8 cellular contexts compared by ENCODE assay signal in genomic region chr1:166876540-166876838, GRCh38. TPM values are rescaled to one million over a fixed set of nuclear protein-coding genes. Genes with fewer than 3 reads are reported as not detected.
DNase-seq lines count a peak whose midpoint lies in the region; ATAC-seq, FAIRE-seq and TF ChIP-seq lines count a peak whose summit lies in the region.

No MANE protein-coding gene starts in this region.

- H2AFZ ChIP-seq in PC-3 (ENCODE audit: low read length): peak overlapping the region; percentile 86

- POLR2A ChIA-PET in A549 (lab: Yijun Ruan, JAX) (interaction anchor here (1.1 to 2.0 kb wide), 5 partner anchors 11 to 344 kb away, joined by 3 to 30 read pairs (median 5); partner anchors contain the start of genes POGK and POU2F1), PC-3 (lab: Charles Lee; ENCODE audit: unreplicated experiment) (interaction anchor here (0.6 to 1.0 kb wide), 3 partner anchors 37 to 1171 kb away, joined by 3 to 13 read pairs (median 4); partner anchors contain the start of gene POGK)

- TF ChIP-seq RAD21 in A549 (conservative IDR thresholded peaks at IDR 0.05 in 1 of 2, IDR thresholded peaks at IDR 0.05 in 1 of 2): no peak

- peak overlapping the region in 1 of 2 experiments; percentile 50; a peak in 1 of 6 replicates for H3K27ac ChIP-seq in A549
- no peak overlapping the region for H3K27ac ChIP-seq in PC-3 (ENCODE audit: low read length)
- peak overlapping the region; percentile 38 for H3K27ac ChIP-seq in substantia nigra (ENCODE audit: low read depth, low read length, poor library complexity, severe bottlenecking)

- H3K9ac ChIP-seq in PC-3 (ENCODE audit: low read length): peak overlapping the region; percentile 29; the same call in 1 of the 2 replicates

- peaks cover 11% of the 10 kb centered on the region; the same call in 2 of the 3 replicates for H3K4me1 ChIP-seq in A549
- 0 out of 2 replicates have a peak, but pooled peaks cover 23% of the 10 kb centered on the region for H3K4me1 ChIP-seq in PC-3 (ENCODE audit: insufficient read depth, low read length)

- peaks cover 42% of the 10 kb centered on the region for H3K79me2 ChIP-seq in PC-3 (ENCODE audit: low read length)

- no peak for TF ChIP-seq EP300 in A549 (IDR thresholded peaks at IDR 0.05)

- FAIRE-seq in A549 (lab: Jason Lieb, UNC): no peak

- TF ChIP-seq POLR2A in A549 (IDR thresholded peaks at IDR 0.05; ENCODE audit: low read length): no peak

- H3K27me3 ChIP-seq in PC-3 (ENCODE audit: low read length): no peaks in the 10 kb centered on the region

- BruUV-seq in PC-3 (replicated peaks; lab: Mats Ljungman, UMichigan): no TSS peak

- peaks cover 16% of the 10 kb centered on the region; the same call in 1 of the 2 replicates for H4K20me1 ChIP-seq in PC-3 (ENCODE audit: low read length)

- H3K4me3 ChIP-seq in A549: peak overlapping the region; percentile 38
- H3K4me3 ChIP-seq in PC-3 (ENCODE audit: low read length): peak overlapping the region; percentile 73
- peak overlapping the region; percentile 62 for H3K4me3 ChIP-seq in fibroblast of the aortic adventitia (ENCODE audit: low read depth, low read length)

- intact Hi-C loops in PC-3 (cut with micrococcal nuclease): loop anchor here (2.0 kb wide), 2 partner anchors 34 to 346 kb away; no protein-coding TSS in a partner anchor
- intact Hi-C loops in left colon (cut with DNase I, micrococcal nuclease): no loop called here

- H3K4me2 ChIP-seq in A549 (peak overlapping the region; percentile 81), PC-3 (ENCODE audit: low read length) (peak overlapping the region; percentile 87)

- no peaks in the 10 kb centered on the region for H3K9me2 ChIP-seq in PC-3 (replicated peaks; ENCODE audit: low read length)

- TF ChIP-seq CTCF in A549 (IDR thresholded peaks at IDR 0.05): no peak
- peak; percentile 38; the same call in 1 of the 2 replicates for TF ChIP-seq CTCF in PC-3 (conservative IDR thresholded peaks at IDR 0.05; ENCODE audit: low read depth, low read length)
- no peak for TF ChIP-seq CTCF in fibroblast of the aortic adventitia (IDR thresholded peaks at IDR 0.05; ENCODE audit: insufficient read depth, low read length)

- DNase-seq in A549 (ENCODE audit: low read depth in 1 of 2, low spot score in 1 of 2) (no peak), PC-3 (no peak), fibroblast of the aortic adventitia (ENCODE audit: low read depth) (no peak), substantia nigra (lab: John Stamatoyannopoulos, UW) (no peak), left colon (no peak), DMS 273 (lab: John Stamatoyannopoulos, UW; ENCODE audit: unreplicated experiment) (no peak)

- no peaks in the 10 kb centered on the region for H3K9me3 ChIP-seq in A549
- H3K9me3 ChIP-seq in PC-3 (ENCODE audit: low read length): no peaks in the 10 kb centered on the region

- peak in 1 of 2 experiments; percentile 3; a peak in 4 of 6 replicates for ATAC-seq in A549
- peak; percentile 1 for ATAC-seq in GM21381 (IDR thresholded peaks at IDR 0.05; ENCODE audit: unreplicated experiment)
- ATAC-seq in PC-3: peak; percentile 1
- ATAC-seq in left colon: no peak
- ATAC-seq in GM21360 (IDR thresholded peaks at IDR 0.05; ENCODE audit: unreplicated experiment): no peak

- WGBS in A549 (ENCODE audit: missing lambda C conversion rate): 4% methylated on average over 7 of the region's 7 CpGs

- CTCF ChIA-PET in A549 (lab: Yijun Ruan, JAX) (interaction anchor here (1.0 to 1.3 kb wide), 3 partner anchors 12 to 34 kb away, joined by 4 to 5 read pairs (median 4); no protein-coding TSS in a partner anchor), PC-3 (lab: Charles Lee) (interaction anchor here (0.6 to 1.2 kb wide), 5 partner anchors 26 to 189 kb away, joined by 3 to 10 read pairs (median 3); no protein-coding TSS in a partner anchor)

- H3K36me3 ChIP-seq in PC-3 (ENCODE audit: low read depth, low read length): no peaks in the 10 kb centered on the region

- no peaks in the 10 kb centered on the region for H3F3A ChIP-seq in PC-3 (ENCODE audit: low read length, unreplicated experiment)

TF ChIP-seq in A549, 52 proteins besides CTCF, POLR2A, EP300 and RAD21:
- TF ChIP-seq ZSCAN20 (CRISPR knock-in tag; IDR thresholded peaks at IDR 0.05): no peak
- TF ChIP-seq JUNB (IDR thresholded peaks at IDR 0.05): no peak

RNA-seq across cellular contexts. Expression of gene TADA1, which starts 0.4 kb away (rescaled TPM):
- 22.4 and 25.6 TPM in 2 replicates for polyA plus RNA-seq in A549 (2011; rRNA removed)
- polyA plus RNA-seq in A549 (2012; cell fraction: cytosol; rRNA removed): 11.8 and 12.0 TPM in 2 replicates
- 9.1 and 14.6 TPM in 2 replicates for polyA plus RNA-seq in A549 (2012; cell fraction: nucleus; rRNA removed)
- 10.5 to 13.0 TPM (median 11.4 TPM) in 3 replicates for polyA plus RNA-seq in A549 (2017; fragmentation: RNase III; extraction: RNeasy Plus Mini Kit Qiagen cat#74134 plus additional on column Dnase treatment)
- 15.2 and 16.7 TPM in 2 replicates for polyA minus RNA-seq in A549 (2011; rRNA and poly(A)+ RNA removed)
- total RNA-seq in PC-3 (2014; rRNA removed): 12.4 and 15.3 TPM in 2 replicates
- total RNA-seq in fibroblast of the aortic adventitia (ENCODE audit: low replicate concordance): 12.1 and 13.5 TPM in 2 replicates
- 10 to 100 TPM in 1 of 2 donors, 1 to 10 TPM in 1; 9.5 to 11.6 TPM for total RNA-seq in left colon

RNA-seq across cellular contexts. Expression of gene POGK, which starts 37.2 kb away (rescaled TPM):
- 32.2 and 37.2 TPM in 2 replicates for polyA plus RNA-seq in A549 (2011; rRNA removed)
- polyA plus RNA-seq in A549 (2012; cell fraction: cytosol; rRNA removed): 11.8 and 12.0 TPM in 2 replicates
- polyA plus RNA-seq in A549 (2012; cell fraction: nucleus; rRNA removed): 9.6 and 13.1 TPM in 2 replicates
- polyA plus RNA-seq in A549 (2017; fragmentation: RNase III; extraction: RNeasy Plus Mini Kit Qiagen cat#74134 plus additional on column Dnase treatment): 25.7 to 28.4 TPM (median 27.4 TPM) in 3 replicates
- 38.3 and 39.5 TPM in 2 replicates for polyA minus RNA-seq in A549 (2011; rRNA and poly(A)+ RNA removed)
- 38.3 and 44.2 TPM in 2 replicates for total RNA-seq in PC-3 (2014; rRNA removed)
- 18.5 and 28.8 TPM in 2 replicates for total RNA-seq in fibroblast of the aortic adventitia (ENCODE audit: low replicate concordance)
- total RNA-seq in left colon: 10 to 100 TPM; 27.5 to 30.3 TPM

Comparison
In these comparisons a context has a peak if more than half of its experiments do, and no peak if none do; other contexts are left out.
1. ATAC-seq: peak in GM21381 (single experiment) and PC-3 (single experiment); none in left colon (single experiment) and GM21360 (single experiment).
2. Peak in every context shown above with its lines, with median percentiles within 50 percentile points of each other: H3K4me3 ChIP-seq.